26 cellular contexts compared by ENCODE assay signal in the genomic region with DNA sequence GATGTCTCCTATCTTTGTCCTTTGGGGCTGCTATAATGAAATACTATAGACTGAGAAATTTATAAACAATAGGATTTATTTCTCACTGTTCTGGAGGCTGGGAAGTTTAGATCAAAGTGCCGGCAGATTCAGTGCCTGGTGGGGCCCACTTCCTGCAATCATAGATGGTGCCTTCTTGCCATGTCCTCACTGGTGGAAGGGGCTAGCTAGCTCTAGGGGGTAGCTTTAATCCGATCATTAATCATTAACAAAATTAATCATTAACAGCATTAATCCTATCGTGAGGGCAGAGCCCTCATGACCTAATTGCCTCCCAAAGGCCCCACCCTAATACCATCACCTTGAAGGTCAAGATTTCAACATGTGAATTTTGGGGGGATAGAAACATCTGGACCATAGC.
"Had no signal": no experiment of that assay in that cellular context is flagged by ENCODE, and none has a peak within 500 bp of the region (broad histone marks: within the 10 kb centered on the region; RNA-seq: fewer than 3 reads in every experiment).

No MANE protein-coding gene starts in this region.

- H3K4me1 ChIP-seq: adrenal gland, colonic mucosa, uterus had no signal

- H3K36me3 Mint-ChIP-seq: activated naive CD8-positive, alpha-beta T cell treated with anti-CD3 and anti-CD28 coated beads for 36 hours; natural killer cell treated with Interleukin-12 subunit alpha and Interleukin-12 subunit beta and Interleukin-15 and Interleukin-18, amount 100 ng/mL, for 72 hours had no signal

- H3K27ac ChIP-seq: adrenal gland, cardiac muscle cell, colonic mucosa, neutrophil, right lobe of liver, thoracic aorta, uterus had no signal

- ATAC-seq: activated T-cell treated with anti-CD3 and anti-CD28 coated beads, Interleukin-2, amount 50 U/mL, for 72 hours; body of pancreas; left cardiac atrium; mucosa of descending colon; stimulated activated naive CD8-positive, alpha-beta T cell treated with anti-CD3 and anti-CD28 coated beads, Interleukin-15, Interleukin-2, amounts not matched to agents 100 U/mL and 50 U/mL, for 24 hours had no signal

- H3K4me1 Mint-ChIP-seq: activated naive CD8-positive, alpha-beta T cell treated with anti-CD3 and anti-CD28 coated beads for 36 hours had no signal

- H3K4me3 Mint-ChIP-seq: activated naive CD4-positive, alpha-beta T cell treated with anti-CD3 and anti-CD28 coated beads for 36 hours; activated naive CD8-positive, alpha-beta T cell treated with anti-CD3 and anti-CD28 coated beads for 36 hours; activated T-cell treated with anti-CD3 and anti-CD28 coated beads, Interleukin-2, amount 50 U/mL, for 72 hours; natural killer cell treated with Interleukin-12 subunit alpha and Interleukin-12 subunit beta and Interleukin-15 and Interleukin-18, amount 100 ng/mL, for 72 hours had no signal

- DNase-seq: activated CD4-positive, alpha-beta T cell treated with anti-CD3 and anti-CD28 coated beads for 4 hours; activated CD4-positive, alpha-beta T cell treated with anti-CD3 and anti-CD28 coated beads, Interleukin-2, amount 50 U/mL, for 4 hours; activated CD4-positive, CD25-positive, alpha-beta regulatory T cell; activated naive CD4-positive, alpha-beta T cell treated with anti-CD3 and anti-CD28 coated beads for 36 hours; activated naive CD8-positive, alpha-beta T cell treated with anti-CD3 and anti-CD28 coated beads for 36 hours; activated T-cell treated with anti-CD3 and anti-CD28 coated beads for 4 hours; activated T-cell treated with anti-CD3 and anti-CD28 coated beads, Interleukin-2, amount 50 U/mL, for 72 hours; adrenal gland; aorta; body of pancreas; cerebellar nuclear complex; colonic mucosa; effector memory CD4-positive, alpha-beta T cell; left cardiac atrium; left ventricle myocardium superior; mucosa of descending colon; right lobe of liver; stimulated activated CD4-positive, alpha-beta T cell treated with anti-CD3 and anti-CD28 coated beads, Interleukin-12 subunit alpha, Interleukin-12 subunit beta, amount 100 ng/mL, for 4 hours; stimulated activated CD4-positive, alpha-beta T cell treated with anti-CD3 and anti-CD28 coated beads, Interleukin-4, amount 100 ng/mL, for 1 hour; stimulated activated naive CD8-positive, alpha-beta T cell treated with anti-CD3 and anti-CD28 coated beads, Interleukin-15, Interleukin-2, amounts not matched to agents 100 U/mL and 50 U/mL, for 24 hours; trophoblast cell; uterus had no signal

- H3K27me3 ChIP-seq: adrenal gland, body of pancreas, colonic mucosa, right lobe of liver, uterus had no signal

- H3K9me3 ChIP-seq: adrenal gland, body of pancreas, colonic mucosa, mucosa of descending colon, neutrophil, right lobe of liver, thoracic aorta, uterus had no signal

- H3K4me3 ChIP-seq: adrenal gland, body of pancreas, cardiac muscle cell, colonic mucosa, mucosa of descending colon, right lobe of liver, thoracic aorta, uterus had no signal

- H3K27ac Mint-ChIP-seq: activated naive CD4-positive, alpha-beta T cell treated with anti-CD3 and anti-CD28 coated beads for 36 hours; activated naive CD8-positive, alpha-beta T cell treated with anti-CD3 and anti-CD28 coated beads for 36 hours; activated T-cell treated with anti-CD3 and anti-CD28 coated beads, Interleukin-2, amount 50 U/mL, for 72 hours; natural killer cell treated with Interleukin-12 subunit alpha and Interleukin-12 subunit beta and Interleukin-15 and Interleukin-18, amount 100 ng/mL, for 72 hours had no signal

- H3K9me3 Mint-ChIP-seq: activated naive CD4-positive, alpha-beta T cell treated with anti-CD3 and anti-CD28 coated beads for 36 hours; activated naive CD8-positive, alpha-beta T cell treated with anti-CD3 and anti-CD28 coated beads for 36 hours; activated T-cell treated with anti-CD3 and anti-CD28 coated beads, Interleukin-2, amount 50 U/mL, for 72 hours; natural killer cell treated with Interleukin-12 subunit alpha and Interleukin-12 subunit beta and Interleukin-15 and Interleukin-18, amount 100 ng/mL, for 72 hours had no signal

- H3K36me3 ChIP-seq: adrenal gland, cardiac muscle cell, colonic mucosa, neutrophil, right lobe of liver, thoracic aorta, uterus had no signal
